ENCODE assay signal across 1 cellular context in the genomic region with DNA sequence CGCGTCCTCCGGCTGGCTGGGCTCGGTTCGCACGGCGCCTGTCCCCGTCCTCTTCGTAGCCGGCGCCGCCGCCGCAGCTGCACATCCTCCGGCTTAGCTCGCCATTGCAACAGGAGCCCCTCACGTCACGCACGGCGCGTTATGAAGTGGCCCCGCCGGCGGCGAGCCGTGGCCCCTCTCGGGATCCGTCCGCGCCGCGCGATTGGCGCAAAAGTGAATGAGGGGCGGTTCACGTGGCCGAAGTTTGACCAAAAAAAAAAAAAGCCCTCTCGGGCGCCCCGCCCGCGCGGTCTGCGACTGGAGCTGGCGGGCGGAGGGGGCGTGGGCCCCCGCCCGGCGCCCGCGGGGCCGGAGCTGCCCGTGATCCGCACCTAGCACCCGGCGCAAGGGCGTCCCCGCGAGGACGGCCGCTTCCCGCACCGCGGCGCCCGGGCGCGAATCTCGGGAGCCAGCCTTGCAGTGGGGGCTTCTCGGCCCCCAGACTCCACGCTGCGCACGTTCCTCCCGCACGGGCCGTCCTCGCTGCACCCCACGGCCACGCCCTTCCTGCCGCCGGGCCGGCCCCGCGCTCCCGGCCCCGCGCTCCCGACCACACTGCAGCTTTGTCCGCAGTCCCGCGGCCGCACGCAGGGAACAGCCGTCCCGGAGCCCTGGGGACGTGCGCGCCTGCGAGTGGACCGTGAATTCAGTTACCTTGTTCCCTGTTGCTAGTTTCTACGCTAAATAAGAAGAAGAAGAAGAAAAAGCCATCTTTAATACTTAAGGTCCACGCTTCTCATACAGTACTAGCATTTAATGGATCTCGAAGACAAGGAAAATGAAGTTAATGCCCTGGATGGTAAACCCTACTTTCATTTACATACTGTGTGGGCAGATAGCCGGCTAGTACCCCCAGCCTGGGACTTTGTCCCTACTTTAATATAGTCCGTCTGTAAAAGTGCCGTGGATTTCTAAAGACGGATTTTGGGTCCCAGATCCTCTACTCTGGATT.
TF ChIP-seq lines count a peak whose summit lies in the region.

A gene with protein sequence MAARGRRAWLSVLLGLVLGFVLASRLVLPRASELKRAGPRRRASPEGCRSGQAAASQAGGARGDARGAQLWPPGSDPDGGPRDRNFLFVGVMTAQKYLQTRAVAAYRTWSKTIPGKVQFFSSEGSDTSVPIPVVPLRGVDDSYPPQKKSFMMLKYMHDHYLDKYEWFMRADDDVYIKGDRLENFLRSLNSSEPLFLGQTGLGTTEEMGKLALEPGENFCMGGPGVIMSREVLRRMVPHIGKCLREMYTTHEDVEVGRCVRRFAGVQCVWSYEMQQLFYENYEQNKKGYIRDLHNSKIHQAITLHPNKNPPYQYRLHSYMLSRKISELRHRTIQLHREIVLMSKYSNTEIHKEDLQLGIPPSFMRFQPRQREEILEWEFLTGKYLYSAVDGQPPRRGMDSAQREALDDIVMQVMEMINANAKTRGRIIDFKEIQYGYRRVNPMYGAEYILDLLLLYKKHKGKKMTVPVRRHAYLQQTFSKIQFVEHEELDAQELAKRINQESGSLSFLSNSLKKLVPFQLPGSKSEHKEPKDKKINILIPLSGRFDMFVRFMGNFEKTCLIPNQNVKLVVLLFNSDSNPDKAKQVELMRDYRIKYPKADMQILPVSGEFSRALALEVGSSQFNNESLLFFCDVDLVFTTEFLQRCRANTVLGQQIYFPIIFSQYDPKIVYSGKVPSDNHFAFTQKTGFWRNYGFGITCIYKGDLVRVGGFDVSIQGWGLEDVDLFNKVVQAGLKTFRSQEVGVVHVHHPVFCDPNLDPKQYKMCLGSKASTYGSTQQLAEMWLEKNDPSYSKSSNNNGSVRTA (minus strand): TSS at position 219 of the 991 bp plus-strand sequence. CDS start 592 bp downstream, outside the sequence.

TF ChIP-seq in K562, 482 proteins besides CTCF, POLR2A, EP300 and RAD21 (continued from another document and continues in another):
- TF ChIP-seq, protein P1, sequence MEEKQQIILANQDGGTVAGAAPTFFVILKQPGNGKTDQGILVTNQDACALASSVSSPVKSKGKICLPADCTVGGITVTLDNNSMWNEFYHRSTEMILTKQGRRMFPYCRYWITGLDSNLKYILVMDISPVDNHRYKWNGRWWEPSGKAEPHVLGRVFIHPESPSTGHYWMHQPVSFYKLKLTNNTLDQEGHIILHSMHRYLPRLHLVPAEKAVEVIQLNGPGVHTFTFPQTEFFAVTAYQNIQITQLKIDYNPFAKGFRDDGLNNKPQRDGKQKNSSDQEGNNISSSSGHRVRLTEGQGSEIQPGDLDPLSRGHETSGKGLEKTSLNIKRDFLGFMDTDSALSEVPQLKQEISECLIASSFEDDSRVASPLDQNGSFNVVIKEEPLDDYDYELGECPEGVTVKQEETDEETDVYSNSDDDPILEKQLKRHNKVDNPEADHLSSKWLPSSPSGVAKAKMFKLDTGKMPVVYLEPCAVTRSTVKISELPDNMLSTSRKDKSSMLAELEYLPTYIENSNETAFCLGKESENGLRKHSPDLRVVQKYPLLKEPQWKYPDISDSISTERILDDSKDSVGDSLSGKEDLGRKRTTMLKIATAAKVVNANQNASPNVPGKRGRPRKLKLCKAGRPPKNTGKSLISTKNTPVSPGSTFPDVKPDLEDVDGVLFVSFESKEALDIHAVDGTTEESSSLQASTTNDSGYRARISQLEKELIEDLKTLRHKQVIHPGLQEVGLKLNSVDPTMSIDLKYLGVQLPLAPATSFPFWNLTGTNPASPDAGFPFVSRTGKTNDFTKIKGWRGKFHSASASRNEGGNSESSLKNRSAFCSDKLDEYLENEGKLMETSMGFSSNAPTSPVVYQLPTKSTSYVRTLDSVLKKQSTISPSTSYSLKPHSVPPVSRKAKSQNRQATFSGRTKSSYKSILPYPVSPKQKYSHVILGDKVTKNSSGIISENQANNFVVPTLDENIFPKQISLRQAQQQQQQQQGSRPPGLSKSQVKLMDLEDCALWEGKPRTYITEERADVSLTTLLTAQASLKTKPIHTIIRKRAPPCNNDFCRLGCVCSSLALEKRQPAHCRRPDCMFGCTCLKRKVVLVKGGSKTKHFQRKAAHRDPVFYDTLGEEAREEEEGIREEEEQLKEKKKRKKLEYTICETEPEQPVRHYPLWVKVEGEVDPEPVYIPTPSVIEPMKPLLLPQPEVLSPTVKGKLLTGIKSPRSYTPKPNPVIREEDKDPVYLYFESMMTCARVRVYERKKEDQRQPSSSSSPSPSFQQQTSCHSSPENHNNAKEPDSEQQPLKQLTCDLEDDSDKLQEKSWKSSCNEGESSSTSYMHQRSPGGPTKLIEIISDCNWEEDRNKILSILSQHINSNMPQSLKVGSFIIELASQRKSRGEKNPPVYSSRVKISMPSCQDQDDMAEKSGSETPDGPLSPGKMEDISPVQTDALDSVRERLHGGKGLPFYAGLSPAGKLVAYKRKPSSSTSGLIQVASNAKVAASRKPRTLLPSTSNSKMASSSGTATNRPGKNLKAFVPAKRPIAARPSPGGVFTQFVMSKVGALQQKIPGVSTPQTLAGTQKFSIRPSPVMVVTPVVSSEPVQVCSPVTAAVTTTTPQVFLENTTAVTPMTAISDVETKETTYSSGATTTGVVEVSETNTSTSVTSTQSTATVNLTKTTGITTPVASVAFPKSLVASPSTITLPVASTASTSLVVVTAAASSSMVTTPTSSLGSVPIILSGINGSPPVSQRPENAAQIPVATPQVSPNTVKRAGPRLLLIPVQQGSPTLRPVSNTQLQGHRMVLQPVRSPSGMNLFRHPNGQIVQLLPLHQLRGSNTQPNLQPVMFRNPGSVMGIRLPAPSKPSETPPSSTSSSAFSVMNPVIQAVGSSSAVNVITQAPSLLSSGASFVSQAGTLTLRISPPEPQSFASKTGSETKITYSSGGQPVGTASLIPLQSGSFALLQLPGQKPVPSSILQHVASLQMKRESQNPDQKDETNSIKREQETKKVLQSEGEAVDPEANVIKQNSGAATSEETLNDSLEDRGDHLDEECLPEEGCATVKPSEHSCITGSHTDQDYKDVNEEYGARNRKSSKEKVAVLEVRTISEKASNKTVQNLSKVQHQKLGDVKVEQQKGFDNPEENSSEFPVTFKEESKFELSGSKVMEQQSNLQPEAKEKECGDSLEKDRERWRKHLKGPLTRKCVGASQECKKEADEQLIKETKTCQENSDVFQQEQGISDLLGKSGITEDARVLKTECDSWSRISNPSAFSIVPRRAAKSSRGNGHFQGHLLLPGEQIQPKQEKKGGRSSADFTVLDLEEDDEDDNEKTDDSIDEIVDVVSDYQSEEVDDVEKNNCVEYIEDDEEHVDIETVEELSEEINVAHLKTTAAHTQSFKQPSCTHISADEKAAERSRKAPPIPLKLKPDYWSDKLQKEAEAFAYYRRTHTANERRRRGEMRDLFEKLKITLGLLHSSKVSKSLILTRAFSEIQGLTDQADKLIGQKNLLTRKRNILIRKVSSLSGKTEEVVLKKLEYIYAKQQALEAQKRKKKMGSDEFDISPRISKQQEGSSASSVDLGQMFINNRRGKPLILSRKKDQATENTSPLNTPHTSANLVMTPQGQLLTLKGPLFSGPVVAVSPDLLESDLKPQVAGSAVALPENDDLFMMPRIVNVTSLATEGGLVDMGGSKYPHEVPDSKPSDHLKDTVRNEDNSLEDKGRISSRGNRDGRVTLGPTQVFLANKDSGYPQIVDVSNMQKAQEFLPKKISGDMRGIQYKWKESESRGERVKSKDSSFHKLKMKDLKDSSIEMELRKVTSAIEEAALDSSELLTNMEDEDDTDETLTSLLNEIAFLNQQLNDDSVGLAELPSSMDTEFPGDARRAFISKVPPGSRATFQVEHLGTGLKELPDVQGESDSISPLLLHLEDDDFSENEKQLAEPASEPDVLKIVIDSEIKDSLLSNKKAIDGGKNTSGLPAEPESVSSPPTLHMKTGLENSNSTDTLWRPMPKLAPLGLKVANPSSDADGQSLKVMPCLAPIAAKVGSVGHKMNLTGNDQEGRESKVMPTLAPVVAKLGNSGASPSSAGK (IDR thresholded peaks at IDR 0.05): peak; percentile 23; the same call in 1 of the 2 replicates
- TF ChIP-seq ZNF239 (CRISPR knock-in tag; IDR thresholded peaks at IDR 0.05): no peak
- TF ChIP-seq, protein P2, sequence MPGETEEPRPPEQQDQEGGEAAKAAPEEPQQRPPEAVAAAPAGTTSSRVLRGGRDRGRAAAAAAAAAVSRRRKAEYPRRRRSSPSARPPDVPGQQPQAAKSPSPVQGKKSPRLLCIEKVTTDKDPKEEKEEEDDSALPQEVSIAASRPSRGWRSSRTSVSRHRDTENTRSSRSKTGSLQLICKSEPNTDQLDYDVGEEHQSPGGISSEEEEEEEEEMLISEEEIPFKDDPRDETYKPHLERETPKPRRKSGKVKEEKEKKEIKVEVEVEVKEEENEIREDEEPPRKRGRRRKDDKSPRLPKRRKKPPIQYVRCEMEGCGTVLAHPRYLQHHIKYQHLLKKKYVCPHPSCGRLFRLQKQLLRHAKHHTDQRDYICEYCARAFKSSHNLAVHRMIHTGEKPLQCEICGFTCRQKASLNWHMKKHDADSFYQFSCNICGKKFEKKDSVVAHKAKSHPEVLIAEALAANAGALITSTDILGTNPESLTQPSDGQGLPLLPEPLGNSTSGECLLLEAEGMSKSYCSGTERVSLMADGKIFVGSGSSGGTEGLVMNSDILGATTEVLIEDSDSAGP (CRISPR knock-in tag; IDR thresholded peaks at IDR 0.05): no peak; the same call in 1 of the 2 replicates
- TF ChIP-seq POU5F1 (IDR thresholded peaks at IDR 0.05; ENCODE audit: borderline replicate concordance, low read depth, low read length, partially characterized antibody): no peak
- peak; percentile 98 for TF ChIP-seq MTA3 (IDR thresholded peaks at IDR 0.05; ENCODE audit: borderline replicate concordance)
- TF ChIP-seq U2AF1 (optimal IDR thresholded peaks at IDR 0.05; ENCODE audit: low read depth, low read length): peak; percentile 23
- TF ChIP-seq ZNF79 (CRISPR knock-in tag; IDR thresholded peaks at IDR 0.05; ENCODE audit: low read depth): no peak
- TF ChIP-seq POLR2H (tag; IDR thresholded peaks at IDR 0.05; ENCODE audit: low read depth): 0 out of 2 replicates have a peak, but pooled peaks have one; percentile 15
- TF ChIP-seq ZNF764 (CRISPR knock-in tag; IDR thresholded peaks at IDR 0.05; ENCODE audit: low read depth): no peak
- peak; percentile 71 for TF ChIP-seq KDM5B (IDR thresholded peaks at IDR 0.05; ENCODE audit: insufficient replicate concordance, low read depth, low read length)
- peak; percentile 31; the same call in 1 of the 2 replicates for TF ChIP-seq POLR2AphosphoS5 (IDR thresholded peaks at IDR 0.05; ENCODE audit: control insufficient read depth, insufficient read depth, low read depth, low read length)
- TF ChIP-seq, protein P3, sequence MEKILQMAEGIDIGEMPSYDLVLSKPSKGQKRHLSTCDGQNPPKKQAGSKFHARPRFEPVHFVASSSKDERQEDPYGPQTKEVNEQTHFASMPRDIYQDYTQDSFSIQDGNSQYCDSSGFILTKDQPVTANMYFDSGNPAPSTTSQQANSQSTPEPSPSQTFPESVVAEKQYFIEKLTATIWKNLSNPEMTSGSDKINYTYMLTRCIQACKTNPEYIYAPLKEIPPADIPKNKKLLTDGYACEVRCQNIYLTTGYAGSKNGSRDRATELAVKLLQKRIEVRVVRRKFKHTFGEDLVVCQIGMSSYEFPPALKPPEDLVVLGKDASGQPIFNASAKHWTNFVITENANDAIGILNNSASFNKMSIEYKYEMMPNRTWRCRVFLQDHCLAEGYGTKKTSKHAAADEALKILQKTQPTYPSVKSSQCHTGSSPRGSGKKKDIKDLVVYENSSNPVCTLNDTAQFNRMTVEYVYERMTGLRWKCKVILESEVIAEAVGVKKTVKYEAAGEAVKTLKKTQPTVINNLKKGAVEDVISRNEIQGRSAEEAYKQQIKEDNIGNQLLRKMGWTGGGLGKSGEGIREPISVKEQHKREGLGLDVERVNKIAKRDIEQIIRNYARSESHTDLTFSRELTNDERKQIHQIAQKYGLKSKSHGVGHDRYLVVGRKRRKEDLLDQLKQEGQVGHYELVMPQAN (IDR thresholded peaks at IDR 0.05; ENCODE audit: borderline replicate concordance): no peak
- TF ChIP-seq, protein P4, sequence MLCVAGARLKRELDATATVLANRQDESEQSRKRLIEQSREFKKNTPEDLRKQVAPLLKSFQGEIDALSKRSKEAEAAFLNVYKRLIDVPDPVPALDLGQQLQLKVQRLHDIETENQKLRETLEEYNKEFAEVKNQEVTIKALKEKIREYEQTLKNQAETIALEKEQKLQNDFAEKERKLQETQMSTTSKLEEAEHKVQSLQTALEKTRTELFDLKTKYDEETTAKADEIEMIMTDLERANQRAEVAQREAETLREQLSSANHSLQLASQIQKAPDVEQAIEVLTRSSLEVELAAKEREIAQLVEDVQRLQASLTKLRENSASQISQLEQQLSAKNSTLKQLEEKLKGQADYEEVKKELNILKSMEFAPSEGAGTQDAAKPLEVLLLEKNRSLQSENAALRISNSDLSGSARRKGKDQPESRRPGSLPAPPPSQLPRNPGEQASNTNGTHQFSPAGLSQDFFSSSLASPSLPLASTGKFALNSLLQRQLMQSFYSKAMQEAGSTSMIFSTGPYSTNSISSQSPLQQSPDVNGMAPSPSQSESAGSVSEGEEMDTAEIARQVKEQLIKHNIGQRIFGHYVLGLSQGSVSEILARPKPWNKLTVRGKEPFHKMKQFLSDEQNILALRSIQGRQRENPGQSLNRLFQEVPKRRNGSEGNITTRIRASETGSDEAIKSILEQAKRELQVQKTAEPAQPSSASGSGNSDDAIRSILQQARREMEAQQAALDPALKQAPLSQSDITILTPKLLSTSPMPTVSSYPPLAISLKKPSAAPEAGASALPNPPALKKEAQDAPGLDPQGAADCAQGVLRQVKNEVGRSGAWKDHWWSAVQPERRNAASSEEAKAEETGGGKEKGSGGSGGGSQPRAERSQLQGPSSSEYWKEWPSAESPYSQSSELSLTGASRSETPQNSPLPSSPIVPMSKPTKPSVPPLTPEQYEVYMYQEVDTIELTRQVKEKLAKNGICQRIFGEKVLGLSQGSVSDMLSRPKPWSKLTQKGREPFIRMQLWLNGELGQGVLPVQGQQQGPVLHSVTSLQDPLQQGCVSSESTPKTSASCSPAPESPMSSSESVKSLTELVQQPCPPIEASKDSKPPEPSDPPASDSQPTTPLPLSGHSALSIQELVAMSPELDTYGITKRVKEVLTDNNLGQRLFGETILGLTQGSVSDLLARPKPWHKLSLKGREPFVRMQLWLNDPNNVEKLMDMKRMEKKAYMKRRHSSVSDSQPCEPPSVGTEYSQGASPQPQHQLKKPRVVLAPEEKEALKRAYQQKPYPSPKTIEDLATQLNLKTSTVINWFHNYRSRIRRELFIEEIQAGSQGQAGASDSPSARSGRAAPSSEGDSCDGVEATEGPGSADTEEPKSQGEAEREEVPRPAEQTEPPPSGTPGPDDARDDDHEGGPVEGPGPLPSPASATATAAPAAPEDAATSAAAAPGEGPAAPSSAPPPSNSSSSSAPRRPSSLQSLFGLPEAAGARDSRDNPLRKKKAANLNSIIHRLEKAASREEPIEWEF (CRISPR knock-in tag; IDR thresholded peaks at IDR 0.05): no peak
- TF ChIP-seq XRCC3 (IDR thresholded peaks at IDR 0.05): no peak
- no peak; the same call in 1 of the 2 replicates for TF ChIP-seq TCF3 (CRISPR knock-in tag; IDR thresholded peaks at IDR 0.05)
- no peak for TF ChIP-seq TCF15 (CRISPR knock-in tag; IDR thresholded peaks at IDR 0.05)
- TF ChIP-seq XRCC4 (IDR thresholded peaks at IDR 0.05; ENCODE audit: extremely low read depth, insufficient read depth, insufficient read length): no peak
